Comparison of ENCODE assay signal across 4 cellular contexts in the genomic region with DNA sequence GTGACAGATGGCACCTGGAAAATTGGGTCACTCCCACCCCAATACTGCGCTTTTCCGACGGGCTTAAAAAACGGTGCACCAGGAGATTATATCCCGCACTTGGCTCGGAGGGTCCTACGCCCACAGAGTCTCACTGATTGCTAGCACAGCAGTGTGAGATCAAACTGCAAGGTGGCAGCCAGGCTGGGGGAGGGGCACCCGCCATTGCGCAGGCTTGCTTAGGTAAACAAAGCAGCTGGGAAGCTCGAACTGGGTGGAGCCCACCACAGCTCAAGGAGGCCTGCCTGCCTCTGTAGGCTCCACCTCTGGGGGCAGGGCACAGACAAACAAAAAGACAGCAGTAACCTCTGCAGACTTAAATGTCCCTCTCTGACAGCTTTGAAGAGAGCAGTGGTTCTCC. TPM values are rescaled to one million over a fixed set of nuclear protein-coding genes. Genes with fewer than 3 reads are reported as not detected.
"Had no signal": no experiment of that assay in that cellular context is flagged by ENCODE, and none has a peak within 500 bp of the region (broad histone marks: within the 10 kb centered on the region; RNA-seq: fewer than 3 reads in every experiment).

No MANE protein-coding gene starts in this region.

RNA-seq across cellular contexts. Expression of a gene that starts 54.9 kb away (rescaled TPM):
- total RNA-seq: LHCN-M2, M059J, MCF 10A, NCI-H460 had no signal
